In genomic region chr12:2306686-2307249, GRCh38 we compare ENCODE assay signal across 19 cellular contexts.
DNase-seq lines count a peak whose midpoint lies in the region; ATAC-seq and TF ChIP-seq lines count a peak whose summit lies in the region.
"Had no signal": no experiment of that assay in that cellular context is flagged by ENCODE, and none has a peak within 500 bp of the region (broad histone marks: within the 10 kb centered on the region; RNA-seq: fewer than 3 reads in every experiment).

No MANE protein-coding gene starts in this region.

- H2BK120ac ChIP-seq in neuronal stem cell (ENCODE audit: low read depth, low read length) = no peak overlapping the region

- no peak for TF ChIP-seq POLR2A in breast epithelium (IDR thresholded peaks at IDR 0.05)

- peaks cover 4% of the 10 kb centered on the region for H3K27me3 Mint-ChIP-seq in GM23338 (ENCODE audit: insufficient read depth, low read depth, poor library complexity)
- H3K27me3 Mint-ChIP-seq in dendritic cell treated with granulocyte-macrophage colony-stimulating factor and Interleukin-4, amounts not matched to agents 40 ng/mL and 50 ng/mL, for 4 days = peaks cover 4% of the 10 kb centered on the region
- H3K27me3 Mint-ChIP-seq in activated CD4-positive, alpha-beta T cell treated with anti-CD3 and anti-CD28 coated beads, Interleukin-2, amount 10 ng/mL, durations not matched to agents 24 days and 14 days = peaks cover 1% of the 10 kb centered on the region
- H3K27me3 Mint-ChIP-seq: stimulated activated naive B cell treated with anti-CD40 and anti-IgM and Interleukin-4, amounts not matched to agents 10 μg/mL and 1 μg/mL and 100 μg/mL, for 72 hours had no signal

- H3K9ac ChIP-seq in neuronal stem cell (ENCODE audit: low read depth, low read length, poor library complexity) = no peak overlapping the region
- H3K9ac ChIP-seq: KMS-11 had no signal

- intact Hi-C loops in dendritic cell treated with granulocyte-macrophage colony-stimulating factor and Interleukin-4, amounts not matched to agents 40 ng/mL and 50 ng/mL, for 4 days (cut with micrococcal nuclease) = no loop called here
- intact Hi-C loops in activated CD4-positive, alpha-beta T cell treated with anti-CD3 and anti-CD28 coated beads, Interleukin-2, amount 10 ng/mL, durations not matched to agents 24 days and 14 days (cut with micrococcal nuclease) = no loop called here
- intact Hi-C loops in breast epithelium (cut with DNase I; ENCODE audit: low total_unique reads) = no loop called here

- no peak overlapping the region for H2BK15ac ChIP-seq in neuronal stem cell (ENCODE audit: low read length)

- H2AK5ac ChIP-seq in neuronal stem cell (ENCODE audit: low read depth, low read length) = no peak overlapping the region

- H3K36me3 ChIP-seq in GM23338 (ENCODE audit: insufficient read depth) (no peaks in the 10 kb centered on the region), neuronal stem cell (replicated peaks in 1 of 2; ENCODE audit: control insufficient read depth in 2 of 2, insufficient read depth in 2 of 2, low read length in 2 of 2) (no peaks in the 10 kb centered on the region), breast epithelium (no peaks in the 10 kb centered on the region)
- H3K36me3 ChIP-seq: colonic mucosa, upper lobe of left lung had no signal

- H3K4me3 ChIP-seq in GM23338 (no peak overlapping the region), neuronal stem cell (ENCODE audit: low read length in 2 of 2) (no peak overlapping the region), breast epithelium (no peak overlapping the region)
- H3K4me3 ChIP-seq: colonic mucosa, upper lobe of left lung had no signal

- H4K8ac ChIP-seq in neuronal stem cell (ENCODE audit: low read depth, low read length) = no peak overlapping the region

- H3K79me1 ChIP-seq in neuronal stem cell (ENCODE audit: low read depth, low read length) = no peaks in the 10 kb centered on the region

- no peak overlapping the region for H3K14ac ChIP-seq in neuronal stem cell (ENCODE audit: low read length)

- H3K9me3 Mint-ChIP-seq in GM23338 = no peaks in the 10 kb centered on the region; the same call in 2 of the 3 replicates
- peaks cover 11% of the 10 kb centered on the region for H3K9me3 Mint-ChIP-seq in dendritic cell treated with granulocyte-macrophage colony-stimulating factor and Interleukin-4, amounts not matched to agents 40 ng/mL and 50 ng/mL, for 4 days
- H3K9me3 Mint-ChIP-seq in activated CD4-positive, alpha-beta T cell treated with anti-CD3 and anti-CD28 coated beads, Interleukin-2, amount 10 ng/mL, durations not matched to agents 24 days and 14 days = no peaks in the 10 kb centered on the region
- H3K9me3 Mint-ChIP-seq: activated naive CD4-positive, alpha-beta T cell treated with anti-CD3 and anti-CD28 coated beads, Interleukin-2, amount 10 ng/mL, durations not matched to agents 7 days and 5 days had no signal

- no CpG with 5 or more reads among the region's 5 CpGs for WGBS in neuronal stem cell (ENCODE audit: extremely low coverage in 2 of 2, insufficient read length in 2 of 2, insufficient replicate concordance in 1 of 2), 2 donors

- no peaks in the 10 kb centered on the region for H3K79me2 ChIP-seq in GM23338 (replicated peaks; ENCODE audit: insufficient read depth)

- H4K91ac ChIP-seq in neuronal stem cell (ENCODE audit: low read depth, low read length, poor library complexity) = no peak overlapping the region

- peak overlapping the region; percentile 71 for H3K4me2 ChIP-seq in GM23338
- H3K4me2 ChIP-seq in neuronal stem cell (ENCODE audit: insufficient read depth, low read length, poor library complexity, severe bottlenecking) = no peak overlapping the region
- H3K4me2 ChIP-seq: KMS-11 had no signal

- no peak overlapping the region for H3K4ac ChIP-seq in neuronal stem cell (ENCODE audit: low read length)

- DNase-seq in GM23338 (ENCODE audit: low spot score) = peak; percentile 60
- peak; percentile 42 for DNase-seq in NAMALWA (ENCODE audit: low spot score)
- no peak for DNase-seq in neuronal stem cell (ENCODE audit: low spot score)
- no peak for DNase-seq in activated CD4-positive, alpha-beta T cell treated with anti-CD3 and anti-CD28 coated beads, Interleukin-2, amount 10 ng/mL, durations not matched to agents 24 days and 14 days
- no peak for DNase-seq in NCI-H524 (lab: John Stamatoyannopoulos, UW)
- no peak for DNase-seq in breast epithelium (ENCODE audit: low spot score in 2 of 2)
- DNase-seq: activated naive CD4-positive, alpha-beta T cell treated with anti-CD3 and anti-CD28 coated beads, Interleukin-2, amount 10 ng/mL, durations not matched to agents 7 days and 5 days; colonic mucosa; COR-L47; EL; hippocampal formation; kidney glomerular epithelial cell; NCI-H69; stimulated activated CD4-positive, alpha-beta T cell treated with anti-CD3 and anti-CD28 coated beads, Interleukin-15, amount 100 ng/mL, for 24 hours; stimulated activated naive B cell treated with anti-CD40 and anti-IgM and Interleukin-4, amounts not matched to agents 10 μg/mL and 1 μg/mL and 100 μg/mL, for 72 hours; upper lobe of left lung had no signal

- H3K4me1 ChIP-seq in GM23338 (ENCODE audit: insufficient read depth) (peaks cover 26% of the 10 kb centered on the region), neuronal stem cell (ENCODE audit: control insufficient read depth in 2 of 2, insufficient read depth in 1 of 2, low read depth in 1 of 2, low read length in 2 of 2) (peaks cover 3 to 8% of the 10 kb centered on the region in 2 donors), breast epithelium (no peaks in the 10 kb centered on the region)
- H3K4me1 ChIP-seq: colonic mucosa had no signal

- H2AFZ ChIP-seq in GM23338 (peak overlapping the region; percentile 38), neuronal stem cell (ENCODE audit: low read length) (no peak overlapping the region)

- H3K4me3 Mint-ChIP-seq in GM23338 = no peak overlapping the region
- H3K4me3 Mint-ChIP-seq in dendritic cell treated with granulocyte-macrophage colony-stimulating factor and Interleukin-4, amounts not matched to agents 40 ng/mL and 50 ng/mL, for 4 days = no peak overlapping the region
- H3K4me3 Mint-ChIP-seq in activated CD4-positive, alpha-beta T cell treated with anti-CD3 and anti-CD28 coated beads, Interleukin-2, amount 10 ng/mL, durations not matched to agents 24 days and 14 days = no peak overlapping the region
- H3K4me3 Mint-ChIP-seq: activated naive CD4-positive, alpha-beta T cell treated with anti-CD3 and anti-CD28 coated beads, Interleukin-2, amount 10 ng/mL, durations not matched to agents 7 days and 5 days; stimulated activated naive B cell treated with anti-CD40 and anti-IgM and Interleukin-4, amounts not matched to agents 10 μg/mL and 1 μg/mL and 100 μg/mL, for 72 hours had no signal

- peaks cover 22% of the 10 kb centered on the region for H3K4me1 Mint-ChIP-seq in GM23338
- H3K4me1 Mint-ChIP-seq in dendritic cell treated with granulocyte-macrophage colony-stimulating factor and Interleukin-4, amounts not matched to agents 40 ng/mL and 50 ng/mL, for 4 days (ENCODE audit: low read depth) = peaks cover 35% of the 10 kb centered on the region
- H3K4me1 Mint-ChIP-seq in activated CD4-positive, alpha-beta T cell treated with anti-CD3 and anti-CD28 coated beads, Interleukin-2, amount 10 ng/mL, durations not matched to agents 24 days and 14 days = no peaks in the 10 kb centered on the region
- H3K4me1 Mint-ChIP-seq: activated naive CD4-positive, alpha-beta T cell treated with anti-CD3 and anti-CD28 coated beads, Interleukin-2, amount 10 ng/mL, durations not matched to agents 7 days and 5 days had no signal

- TF ChIP-seq CTCF in GM23338 (conservative IDR thresholded peaks at IDR 0.05; ENCODE audit: low read depth in 2 of 2) = no peak
- no peak for TF ChIP-seq CTCF in breast epithelium (IDR thresholded peaks at IDR 0.05)

- no peaks in the 10 kb centered on the region for H3K9me2 ChIP-seq in GM23338 (ENCODE audit: insufficient read depth)

- ATAC-seq in GM23338 = peak; percentile 80
- ATAC-seq: HCT116 had no signal

- H3K27ac ChIP-seq in GM23338 (ENCODE audit: low read depth) (no peak overlapping the region), neuronal stem cell (replicated peaks; ENCODE audit: low read length) (no peak overlapping the region), breast epithelium (peak overlapping the region in 1 of 2 donors; percentile 32)
- H3K27ac ChIP-seq: colonic mucosa, KMS-11, upper lobe of left lung had no signal

- H3K27me3 ChIP-seq in GM23338 (ENCODE audit: insufficient read depth) (no peaks in the 10 kb centered on the region), neuronal stem cell (ENCODE audit: control insufficient read depth in 3 of 3, insufficient read depth in 3 of 3, low read depth in 1 of 3, low read length in 3 of 3) (no peaks in the 10 kb centered on the region), breast epithelium (no peaks in the 10 kb centered on the region)
- H3K27me3 ChIP-seq: colonic mucosa, upper lobe of left lung had no signal

- no peak overlapping the region for H3K23ac ChIP-seq in neuronal stem cell (ENCODE audit: low read depth, low read length, poor library complexity)

- no peak overlapping the region for H2BK5ac ChIP-seq in neuronal stem cell (ENCODE audit: low read length)

- peak overlapping the region; percentile 45 for H3K18ac ChIP-seq in neuronal stem cell (ENCODE audit: low read length)

- no peak overlapping the region for H2BK12ac ChIP-seq in neuronal stem cell (ENCODE audit: low read length)

- H3K36me3 Mint-ChIP-seq in GM23338 (ENCODE audit: low read depth) = peaks cover 3% of the 10 kb centered on the region; the same call in 1 of the 3 replicates
- no peaks in the 10 kb centered on the region for H3K36me3 Mint-ChIP-seq in dendritic cell treated with granulocyte-macrophage colony-stimulating factor and Interleukin-4, amounts not matched to agents 40 ng/mL and 50 ng/mL, for 4 days (ENCODE audit: low read depth)
- no peaks in the 10 kb centered on the region for H3K36me3 Mint-ChIP-seq in activated CD4-positive, alpha-beta T cell treated with anti-CD3 and anti-CD28 coated beads, Interleukin-2, amount 10 ng/mL, durations not matched to agents 24 days and 14 days (ENCODE audit: low read depth)
- H3K36me3 Mint-ChIP-seq: activated naive CD4-positive, alpha-beta T cell treated with anti-CD3 and anti-CD28 coated beads, Interleukin-2, amount 10 ng/mL, durations not matched to agents 7 days and 5 days; stimulated activated naive B cell treated with anti-CD40 and anti-IgM and Interleukin-4, amounts not matched to agents 10 μg/mL and 1 μg/mL and 100 μg/mL, for 72 hours had no signal

- H3K9me3 ChIP-seq in neuronal stem cell (replicated peaks in 1 of 2; ENCODE audit: control insufficient read depth in 2 of 2, insufficient read depth in 1 of 2, low read depth in 1 of 2, low read length in 2 of 2) (no peaks in the 10 kb centered on the region), breast epithelium (peaks cover 0 to 6% of the 10 kb centered on the region in 2 donors)
- H3K9me3 ChIP-seq: colonic mucosa had no signal

- peaks cover 5% of the 10 kb centered on the region; the same call in 1 of the 2 replicates for H3F3A ChIP-seq in GM23338 (replicated peaks; ENCODE audit: low read depth)

- 0 out of 2 replicates have a peak overlapping the region, but pooled peaks have one; percentile 60 for H3K27ac Mint-ChIP-seq in GM23338
- peak overlapping the region; percentile 45 for H3K27ac Mint-ChIP-seq in dendritic cell treated with granulocyte-macrophage colony-stimulating factor and Interleukin-4, amounts not matched to agents 40 ng/mL and 50 ng/mL, for 4 days
- H3K27ac Mint-ChIP-seq in activated CD4-positive, alpha-beta T cell treated with anti-CD3 and anti-CD28 coated beads, Interleukin-2, amount 10 ng/mL, durations not matched to agents 24 days and 14 days = no peak overlapping the region
- H3K27ac Mint-ChIP-seq: activated naive CD4-positive, alpha-beta T cell treated with anti-CD3 and anti-CD28 coated beads, Interleukin-2, amount 10 ng/mL, durations not matched to agents 7 days and 5 days; stimulated activated naive B cell treated with anti-CD40 and anti-IgM and Interleukin-4, amounts not matched to agents 10 μg/mL and 1 μg/mL and 100 μg/mL, for 72 hours had no signal

- no peaks in the 10 kb centered on the region for H4K20me1 ChIP-seq in GM23338 (replicated peaks; ENCODE audit: insufficient read depth)

Comparison
In these comparisons a context has a peak if more than half of its experiments do, and no peak if none do; other contexts are left out.
1. DNase-seq: peak in GM23338 (single experiment) and NAMALWA (single experiment); none in neuronal stem cell (single experiment), activated CD4-positive, alpha-beta T cell treated with anti-CD3 and anti-CD28 coated beads, Interleukin-2, amount 10 ng/mL, durations not matched to agents 24 days and 14 days (single experiment), NCI-H524 (0 of 2) and breast epithelium (0 of 2).